Comparison of ENCODE assay signal across 8 cellular contexts in genomic region chrX:73943900-73944581, GRCh38.
DNase-seq lines count a peak whose midpoint lies in the region; ATAC-seq and TF ChIP-seq lines count a peak whose summit lies in the region.

No MANE protein-coding gene starts in this region.

- no peaks in the 10 kb centered on the region for H3F3A ChIP-seq in GM23248 (ENCODE audit: insufficient read depth)

- ATAC-seq in natural killer cell treated with Interleukin-12 subunit alpha and Interleukin-12 subunit beta and Interleukin-15 and Interleukin-18, amount 100 ng/mL, for 72 hours: peak; percentile 100
- ATAC-seq in stimulated activated naive CD8-positive, alpha-beta T cell treated with anti-CD3 and anti-CD28 coated beads, Interleukin-15, Interleukin-2, amounts not matched to agents 100 U/mL and 50 U/mL, for 24 hours: peak; percentile 100

- H3K9ac ChIP-seq in GM23248 (peak overlapping the region; percentile 98), Karpas-422 (ENCODE audit: low read length) (peak overlapping the region; percentile 89)

- H3K27ac Mint-ChIP-seq in activated T-helper 2 cell treated with anti-CD3 and anti-CD28 coated beads, Interferon-gamma antibody, Interleukin-2, Interleukin-4, amounts not matched to agents 10 μg/mL and 5 μg/mL and 100 μg/mL, durations not matched to agents 14 hours and 24 hours and 36 hours: peak overlapping the region; percentile 89
- peak overlapping the region; percentile 84 to 89 for H3K27ac Mint-ChIP-seq in natural killer cell treated with Interleukin-12 subunit alpha and Interleukin-12 subunit beta and Interleukin-15 and Interleukin-18, amount 100 ng/mL, for 72 hours

- TF ChIP-seq CTCF in fibroblast of the aortic adventitia (IDR thresholded peaks at IDR 0.05; ENCODE audit: insufficient read depth, low read length): no peak

- peaks cover 52% of the 10 kb centered on the region for H3K79me2 ChIP-seq in GM23248 (ENCODE audit: insufficient read depth)
- H3K79me2 ChIP-seq in Karpas-422 (ENCODE audit: low read length): peaks cover 48% of the 10 kb centered on the region

- H3K9me2 ChIP-seq in GM23248 (ENCODE audit: insufficient read depth): no peaks in the 10 kb centered on the region
- no peaks in the 10 kb centered on the region for H3K9me2 ChIP-seq in Karpas-422 (replicated peaks; ENCODE audit: insufficient read depth, low read length)

- no peaks in the 10 kb centered on the region for H3K27me3 Mint-ChIP-seq in activated T-helper 2 cell treated with anti-CD3 and anti-CD28 coated beads, Interferon-gamma antibody, Interleukin-2, Interleukin-4, amounts not matched to agents 10 μg/mL and 5 μg/mL and 100 μg/mL, durations not matched to agents 14 hours and 24 hours and 36 hours (ENCODE audit: low read depth)
- H3K27me3 Mint-ChIP-seq in natural killer cell treated with Interleukin-12 subunit alpha and Interleukin-12 subunit beta and Interleukin-15 and Interleukin-18, amount 100 ng/mL, for 72 hours: no peaks in the 10 kb centered on the region

- in situ Hi-C loops in GM23248 (cut with MboI): no loop called here

- peak overlapping the region; percentile 98 for H3K4me3 ChIP-seq in GM23248
- peak overlapping the region; percentile 92 for H3K4me3 ChIP-seq in Karpas-422 (ENCODE audit: low read length)
- peak overlapping the region; percentile 98 for H3K4me3 ChIP-seq in fibroblast of the aortic adventitia (ENCODE audit: low read depth, low read length)

- H3K27ac ChIP-seq in GM23248 (peak overlapping the region; percentile 90), Karpas-422 (ENCODE audit: low read length) (peak overlapping the region; percentile 54)

- no peaks in the 10 kb centered on the region for H3K27me3 ChIP-seq in GM23248 (replicated peaks; ENCODE audit: insufficient read depth)
- no peaks in the 10 kb centered on the region for H3K27me3 ChIP-seq in Karpas-422 (ENCODE audit: low read length)

- intact Hi-C loops in activated T-helper 2 cell treated with anti-CD3 and anti-CD28 coated beads, Interferon-gamma antibody, Interleukin-2, Interleukin-4, amounts not matched to agents 10 μg/mL and 5 μg/mL and 100 μg/mL, durations not matched to agents 14 hours and 24 hours and 36 hours (cut with micrococcal nuclease): loop anchor here (1.0 to 10.0 kb wide), 5 partner anchors 33 to 671 kb away; partner anchors contain the start of genes CHIC1 and RLIM

- H3K9me3 ChIP-seq in GM23248 (ENCODE audit: low read depth): no peaks in the 10 kb centered on the region
- H3K9me3 ChIP-seq in Karpas-422 (ENCODE audit: low read length): no peaks in the 10 kb centered on the region

- H3K36me3 ChIP-seq in GM23248 (ENCODE audit: low read depth) (no peaks in the 10 kb centered on the region), Karpas-422 (ENCODE audit: insufficient read depth, low read length) (peaks cover 20% of the 10 kb centered on the region)

- H3K4me1 Mint-ChIP-seq in activated T-helper 2 cell treated with anti-CD3 and anti-CD28 coated beads, Interferon-gamma antibody, Interleukin-2, Interleukin-4, amounts not matched to agents 10 μg/mL and 5 μg/mL and 100 μg/mL, durations not matched to agents 14 hours and 24 hours and 36 hours (ENCODE audit: low read depth): peaks cover 11% of the 10 kb centered on the region
- H3K4me1 Mint-ChIP-seq in natural killer cell treated with Interleukin-12 subunit alpha and Interleukin-12 subunit beta and Interleukin-15 and Interleukin-18, amount 100 ng/mL, for 72 hours (ENCODE audit: low read depth in 2 of 2): peaks cover 11 to 21% of the 10 kb centered on the region in 2 donors

- peak overlapping the region; percentile 99 for H2AFZ ChIP-seq in GM23248
- H2AFZ ChIP-seq in Karpas-422 (ENCODE audit: low read length): peak overlapping the region; percentile 83

- no peaks in the 10 kb centered on the region for H3K9me3 Mint-ChIP-seq in activated T-helper 2 cell treated with anti-CD3 and anti-CD28 coated beads, Interferon-gamma antibody, Interleukin-2, Interleukin-4, amounts not matched to agents 10 μg/mL and 5 μg/mL and 100 μg/mL, durations not matched to agents 14 hours and 24 hours and 36 hours
- no peaks in the 10 kb centered on the region for H3K9me3 Mint-ChIP-seq in natural killer cell treated with Interleukin-12 subunit alpha and Interleukin-12 subunit beta and Interleukin-15 and Interleukin-18, amount 100 ng/mL, for 72 hours

- peak overlapping the region; percentile 91 for H3K4me2 ChIP-seq in GM23248 (ENCODE audit: unreplicated experiment)
- peak overlapping the region; percentile 78 for H3K4me2 ChIP-seq in Karpas-422 (ENCODE audit: low read depth, low read length, poor library complexity, severe bottlenecking)

- peak; percentile 91 for DNase-seq in Daoy (ENCODE audit: low read depth)
- DNase-seq in GM23248: peak; percentile 93
- peak; percentile 97 for DNase-seq in Karpas-422
- DNase-seq in RPMI7951 (ENCODE audit: low read depth): peak; percentile 90
- peak; percentile 77 for DNase-seq in activated T-helper 2 cell treated with anti-CD3 and anti-CD28 coated beads, Interferon-gamma antibody, Interleukin-2, Interleukin-4, amounts not matched to agents 10 μg/mL and 5 μg/mL and 100 μg/mL, durations not matched to agents 14 hours and 24 hours and 36 hours (ENCODE audit: low spot score)
- DNase-seq in fibroblast of the aortic adventitia (ENCODE audit: low read depth): peak; percentile 91
- peak; percentile 91 for DNase-seq in natural killer cell treated with Interleukin-12 subunit alpha and Interleukin-12 subunit beta and Interleukin-15 and Interleukin-18, amount 100 ng/mL, for 72 hours (ENCODE audit: low spot score)
- DNase-seq in stimulated activated naive CD8-positive, alpha-beta T cell treated with anti-CD3 and anti-CD28 coated beads, Interleukin-15, Interleukin-2, amounts not matched to agents 100 U/mL and 50 U/mL, for 24 hours: peak; percentile 82

- no peaks in the 10 kb centered on the region for H4K20me1 ChIP-seq in GM23248 (ENCODE audit: insufficient read depth)
- H4K20me1 ChIP-seq in Karpas-422 (ENCODE audit: insufficient read depth, low read depth, low read length): no peaks in the 10 kb centered on the region

- H3K4me3 Mint-ChIP-seq in activated T-helper 2 cell treated with anti-CD3 and anti-CD28 coated beads, Interferon-gamma antibody, Interleukin-2, Interleukin-4, amounts not matched to agents 10 μg/mL and 5 μg/mL and 100 μg/mL, durations not matched to agents 14 hours and 24 hours and 36 hours (ENCODE audit: low read depth): peak overlapping the region; percentile 83
- H3K4me3 Mint-ChIP-seq in natural killer cell treated with Interleukin-12 subunit alpha and Interleukin-12 subunit beta and Interleukin-15 and Interleukin-18, amount 100 ng/mL, for 72 hours: peak overlapping the region; percentile 90

- H3K4me1 ChIP-seq in GM23248 (ENCODE audit: insufficient read depth): no peaks in the 10 kb centered on the region
- peaks cover 12% of the 10 kb centered on the region for H3K4me1 ChIP-seq in Karpas-422 (ENCODE audit: low read length)

- H3K36me3 Mint-ChIP-seq in activated T-helper 2 cell treated with anti-CD3 and anti-CD28 coated beads, Interferon-gamma antibody, Interleukin-2, Interleukin-4, amounts not matched to agents 10 μg/mL and 5 μg/mL and 100 μg/mL, durations not matched to agents 14 hours and 24 hours and 36 hours (ENCODE audit: low read depth): peaks cover 19% of the 10 kb centered on the region
- H3K36me3 Mint-ChIP-seq in natural killer cell treated with Interleukin-12 subunit alpha and Interleukin-12 subunit beta and Interleukin-15 and Interleukin-18, amount 100 ng/mL, for 72 hours: peaks cover 6% of the 10 kb centered on the region

- 0 to 1% methylated on average over 30 to 32 of the region's 35 CpGs for WGBS in GM23248 (ENCODE audit: low coverage in 1 of 2, low lambda C conversion rate in 2 of 2, missing lambda C conversion rate in 2 of 2), 2 experiments

Comparison
In these comparisons a context has a peak if more than half of its experiments do, and no peak if none do; other contexts are left out.
1. Peak in every context shown above with its lines: DNase-seq, ATAC-seq, H3K4me3 ChIP-seq and H3K27ac ChIP-seq.